In genomic region chr3:100144255-100144866, GRCh38 we compare ENCODE assay signal across 14 cellular contexts. TPM values are rescaled to one million over a fixed set of nuclear protein-coding genes. Genes with fewer than 3 reads are reported as not detected.
DNase-seq lines count a peak whose midpoint lies in the region; ATAC-seq, FAIRE-seq and TF ChIP-seq lines count a peak whose summit lies in the region.
"Had no signal": no experiment of that assay in that cellular context is flagged by ENCODE, and none has a peak within 500 bp of the region (broad histone marks: within the 10 kb centered on the region; RNA-seq: fewer than 3 reads in every experiment).

No MANE protein-coding gene starts in this region.

- peak; percentile 74 for ATAC-seq in GM21390 (IDR thresholded peaks at IDR 0.05; ENCODE audit: unreplicated experiment)
- peak; percentile 91 for ATAC-seq in HG03159 (IDR thresholded peaks at IDR 0.05; ENCODE audit: unreplicated experiment)
- peak; percentile 58 for ATAC-seq in activated CD8-positive, alpha-beta T cell treated with anti-CD3 and anti-CD28 coated beads for 36 hours

- no peak for FAIRE-seq in H54 (lab: Jason Lieb, UNC)
- FAIRE-seq: endometrium had no signal

- intact Hi-C loops in activated CD8-positive, alpha-beta T cell treated with anti-CD3 and anti-CD28 coated beads for 36 hours (cut with micrococcal nuclease) = no loop called here

- H3K4me3 Mint-ChIP-seq in activated CD8-positive, alpha-beta T cell treated with anti-CD3 and anti-CD28 coated beads for 36 hours = no peak overlapping the region

- DNase-seq in DMS53 (lab: John Stamatoyannopoulos, UW) (peak; percentile 5), DMS53 treated with DMSO at 0.1 percent for 48 hours (lab: John Stamatoyannopoulos, UW; ENCODE audit: unreplicated experiment) (no peak), H54 (ENCODE audit: insufficient read length, low spot score) (no peak), dermis blood vessel endothelial cell (no peak)
- DNase-seq in activated CD8-positive, alpha-beta T cell treated with anti-CD3 and anti-CD28 coated beads for 36 hours = no peak
- no peak for DNase-seq in stimulated activated CD8-positive, alpha-beta memory T cell treated with anti-CD3 and anti-CD28 coated beads, Interleukin-4, amount 100 ng/mL, for 48 hours
- DNase-seq: aorta, GM23248, hippocampal formation, NCI-H345 had no signal

- no peak overlapping the region for H3K27ac Mint-ChIP-seq in activated CD8-positive, alpha-beta T cell treated with anti-CD3 and anti-CD28 coated beads for 36 hours

- peaks cover 27% of the 10 kb centered on the region for H3K36me3 Mint-ChIP-seq in activated CD8-positive, alpha-beta T cell treated with anti-CD3 and anti-CD28 coated beads for 36 hours (ENCODE audit: low read depth)

- no peak for TF ChIP-seq CTCF in activated CD8-positive, alpha-beta T cell treated with anti-CD3 and anti-CD28 coated beads for 36 hours (IDR thresholded peaks at IDR 0.05)

- no peak for TF ChIP-seq POLR2A in H54 (IDR thresholded peaks at IDR 0.05; ENCODE audit: low read depth, low read length)

- CTCF ChIA-PET in activated CD8-positive, alpha-beta T cell treated with anti-CD3 and anti-CD28 coated beads for 36 hours (lab: Charles Lee) = no interaction called here

- peaks cover 10% of the 10 kb centered on the region for H3K9me3 Mint-ChIP-seq in activated CD8-positive, alpha-beta T cell treated with anti-CD3 and anti-CD28 coated beads for 36 hours

- H3K4me1 Mint-ChIP-seq in activated CD8-positive, alpha-beta T cell treated with anti-CD3 and anti-CD28 coated beads for 36 hours (ENCODE audit: low read depth) = peaks cover 6% of the 10 kb centered on the region

- H3K27me3 Mint-ChIP-seq in activated CD8-positive, alpha-beta T cell treated with anti-CD3 and anti-CD28 coated beads for 36 hours = no peaks in the 10 kb centered on the region

- POLR2A ChIA-PET in activated CD8-positive, alpha-beta T cell treated with anti-CD3 and anti-CD28 coated beads for 36 hours (lab: Charles Lee) = no interaction called here

RNA-seq across cellular contexts. Expression of gene FILIP1L, which starts 30.1 kb away (rescaled TPM):
- total RNA-seq in activated CD8-positive, alpha-beta T cell treated with anti-CD3 and anti-CD28 coated beads for 36 hours = under 1 TPM; 0.11 to 0.13 TPM
- 22.0 and 42.7 TPM in 2 replicates for total RNA-seq in dermis blood vessel endothelial cell
- total RNA-seq: SK-MEL-5 had no signal

Comparison
In these comparisons a context has a peak if more than half of its experiments do, and no peak if none do; other contexts are left out.
1. RNA of gene FILIP1L, which starts 30.1 kb away (total RNA-seq): 22.0 to 42.7 TPM in dermis blood vessel endothelial cell; 0.11 to 0.13 TPM in activated CD8-positive, alpha-beta T cell treated with anti-CD3 and anti-CD28 coated beads for 36 hours; every median in the first group is over 10 times any median in the second.
2. Peak in every context shown above with its lines, with median percentiles within 50 percentile points of each other: ATAC-seq.